Comparison of ENCODE assay signal across 1 cellular context in the genomic region with DNA sequence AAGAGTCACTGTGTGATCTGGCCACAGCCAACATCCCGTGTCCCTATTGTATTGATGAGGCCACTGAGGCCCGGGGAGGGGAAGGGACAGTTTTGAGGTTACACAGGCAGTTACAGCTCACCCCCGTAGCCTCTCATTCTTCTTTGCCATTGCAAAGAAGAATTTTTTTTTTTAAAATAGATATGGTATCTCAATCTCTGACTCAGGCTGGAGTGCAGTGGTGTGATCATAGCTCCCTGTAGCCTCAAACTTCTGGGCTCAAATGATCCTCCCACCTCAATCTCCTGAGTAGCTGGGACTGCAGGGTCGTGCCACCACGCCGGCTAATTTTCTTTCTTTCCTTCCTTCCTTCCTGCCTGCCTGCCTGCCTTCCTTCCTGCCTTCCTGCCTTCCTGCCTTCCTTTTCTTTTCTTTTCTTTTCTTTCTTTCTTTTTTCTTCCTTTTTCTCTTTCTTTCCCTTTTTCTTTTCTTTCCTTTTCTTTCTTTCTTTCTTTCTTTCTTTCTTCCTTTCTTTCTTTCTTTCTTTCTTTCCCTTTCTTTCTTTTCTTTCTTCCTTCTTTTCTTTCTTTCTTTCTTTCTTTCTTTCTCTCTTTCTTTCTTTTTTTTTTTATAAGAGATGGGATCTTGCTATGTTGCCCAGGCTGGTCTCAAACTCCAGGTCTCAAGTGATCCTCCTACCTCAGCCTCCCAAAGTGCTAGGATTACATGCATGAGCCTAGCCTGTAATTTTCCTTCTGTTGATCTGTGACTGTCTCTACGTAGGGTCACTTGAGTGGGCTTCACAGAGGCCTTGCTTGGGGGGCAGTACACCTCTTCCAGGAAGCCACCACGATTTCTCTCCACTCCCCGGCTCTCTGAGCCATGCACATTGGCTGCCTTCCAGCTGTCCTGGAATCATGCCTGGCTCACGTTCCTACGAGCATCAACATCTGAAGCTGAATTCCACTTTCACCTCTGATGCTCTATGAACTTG.
TF ChIP-seq lines count a peak whose summit lies in the region.

No MANE protein-coding gene starts in this region.

TF ChIP-seq in Ishikawa, 13 proteins besides CTCF, POLR2A, EP300 and RAD21 (continued from another document):
- TF ChIP-seq, protein P1, sequence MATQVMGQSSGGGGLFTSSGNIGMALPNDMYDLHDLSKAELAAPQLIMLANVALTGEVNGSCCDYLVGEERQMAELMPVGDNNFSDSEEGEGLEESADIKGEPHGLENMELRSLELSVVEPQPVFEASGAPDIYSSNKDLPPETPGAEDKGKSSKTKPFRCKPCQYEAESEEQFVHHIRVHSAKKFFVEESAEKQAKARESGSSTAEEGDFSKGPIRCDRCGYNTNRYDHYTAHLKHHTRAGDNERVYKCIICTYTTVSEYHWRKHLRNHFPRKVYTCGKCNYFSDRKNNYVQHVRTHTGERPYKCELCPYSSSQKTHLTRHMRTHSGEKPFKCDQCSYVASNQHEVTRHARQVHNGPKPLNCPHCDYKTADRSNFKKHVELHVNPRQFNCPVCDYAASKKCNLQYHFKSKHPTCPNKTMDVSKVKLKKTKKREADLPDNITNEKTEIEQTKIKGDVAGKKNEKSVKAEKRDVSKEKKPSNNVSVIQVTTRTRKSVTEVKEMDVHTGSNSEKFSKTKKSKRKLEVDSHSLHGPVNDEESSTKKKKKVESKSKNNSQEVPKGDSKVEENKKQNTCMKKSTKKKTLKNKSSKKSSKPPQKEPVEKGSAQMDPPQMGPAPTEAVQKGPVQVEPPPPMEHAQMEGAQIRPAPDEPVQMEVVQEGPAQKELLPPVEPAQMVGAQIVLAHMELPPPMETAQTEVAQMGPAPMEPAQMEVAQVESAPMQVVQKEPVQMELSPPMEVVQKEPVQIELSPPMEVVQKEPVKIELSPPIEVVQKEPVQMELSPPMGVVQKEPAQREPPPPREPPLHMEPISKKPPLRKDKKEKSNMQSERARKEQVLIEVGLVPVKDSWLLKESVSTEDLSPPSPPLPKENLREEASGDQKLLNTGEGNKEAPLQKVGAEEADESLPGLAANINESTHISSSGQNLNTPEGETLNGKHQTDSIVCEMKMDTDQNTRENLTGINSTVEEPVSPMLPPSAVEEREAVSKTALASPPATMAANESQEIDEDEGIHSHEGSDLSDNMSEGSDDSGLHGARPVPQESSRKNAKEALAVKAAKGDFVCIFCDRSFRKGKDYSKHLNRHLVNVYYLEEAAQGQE (IDR thresholded peaks at IDR 0.05; ENCODE audit: low read depth), result no peak
- TF ChIP-seq TEAD4 (IDR thresholded peaks at IDR 0.05), result no peak
